ENCODE assay signal across 13 cellular contexts in genomic region chr21:36479415-36480402, GRCh38. TPM values are rescaled to one million over a fixed set of nuclear protein-coding genes. Genes with fewer than 3 reads are reported as not detected.
DNase-seq lines count a peak whose midpoint lies in the region; ATAC-seq lines count a peak whose summit lies in the region.
"Had no signal": no experiment of that assay in that cellular context is flagged by ENCODE, and none has a peak within 500 bp of the region (broad histone marks: within the 10 kb centered on the region; RNA-seq: fewer than 3 reads in every experiment).

Gene CLDN14 (minus strand): TSS chr21:36480122. CDS start chr21:36461695, 18,427 bp downstream.

- peaks cover 0 to 1% (median 0%) of the 10 kb centered on the region in 3 donors for H3K27me3 ChIP-seq in skeletal muscle tissue (ENCODE audit: control insufficient read depth in 3 of 3, insufficient read depth in 3 of 3, low read length in 3 of 3)

- in situ Hi-C loops in SK-MEL-5 (cut with HindIII; ENCODE audit: low pct_unique_long_range_greater_than_20kb, low sequenced_read_pairs) = no loop called here

- H3K9ac ChIP-seq in skeletal muscle tissue (ENCODE audit: low read depth in 1 of 3, low read length in 3 of 3) = peak within 1 kb of the TSS in 2 of 3 donors; percentile 8 to 10

- peaks cover 0 to 2% (median 0%) of the 10 kb centered on the region in 3 donors for H3K36me3 ChIP-seq in skeletal muscle tissue (ENCODE audit: control insufficient read depth in 3 of 3, insufficient read depth in 3 of 3, low read length in 3 of 3)

- DNase-seq in GM03348 (ENCODE audit: low spot score) = peak; percentile 58
- no peak for DNase-seq in SK-MEL-5 (ENCODE audit: low read depth, low spot score)
- DNase-seq in iris pigment epithelial cell (ENCODE audit: low read depth) = peak; percentile 20
- DNase-seq in glomerular visceral epithelial cell (ENCODE audit: extremely low spot score) = no peak
- DNase-seq in H4 (ENCODE audit: low spot score) = no peak
- DNase-seq: Calu3, GOT3, mucosa of descending colon, NCI-H1092, NCI-H524 treated with DMSO at 0.1 percent for 48 hours, SHP77 treated with DMSO at 0.1 percent for 48 hours had no signal

- no peak within 1 kb of the TSS for H3K4me3 ChIP-seq in skeletal muscle tissue (ENCODE audit: low read length in 3 of 3)
- H3K4me3 ChIP-seq: mucosa of descending colon had no signal

- peaks cover 0 to 9% (median 7%) of the 10 kb centered on the region in 3 donors for H3K4me1 ChIP-seq in skeletal muscle tissue (ENCODE audit: control insufficient read depth in 3 of 3, insufficient read depth in 3 of 3, low read length in 3 of 3)

- ATAC-seq in HG03025 (IDR thresholded peaks at IDR 0.05; ENCODE audit: low FRiP score, unreplicated experiment) = no peak
- ATAC-seq: mucosa of descending colon had no signal

- no peaks in the 10 kb centered on the region for H3K9me3 ChIP-seq in skeletal muscle tissue (ENCODE audit: control insufficient read depth in 3 of 3, low read length in 3 of 3)
- H3K9me3 ChIP-seq: mucosa of descending colon had no signal

- H3K27ac ChIP-seq in skeletal muscle tissue (ENCODE audit: low read depth, low read length) = no peak within 1 kb of the TSS

RNA-seq across cellular contexts. Expression of gene CLDN14, which starts in this region (rescaled TPM):
- total RNA-seq in SK-MEL-5 (2014; rRNA removed; shearing (Covaris generic)) = 12.5 and 12.9 TPM in 2 replicates
- polyA plus RNA-seq in SK-MEL-5 (2015; cell fraction: cytosol; rRNA removed) = 15.9 and 19.0 TPM in 2 replicates
- polyA plus RNA-seq in SK-MEL-5 (2015; cell fraction: nucleus; rRNA removed) = 3.1 and 5.5 TPM in 2 replicates
- total RNA-seq in skeletal muscle tissue = 3.7 TPM
- not detected in 2 replicates for total RNA-seq in H4 (2014; rRNA removed; shearing (Covaris generic))
- total RNA-seq: Calu3 had no signal

Comparison
In these comparisons a context has a peak if more than half of its experiments do, and no peak if none do; other contexts are left out.
1. DNase-seq: peak in GM03348 (single experiment) and iris pigment epithelial cell (single experiment); none in SK-MEL-5 (single experiment), glomerular visceral epithelial cell (single experiment) and H4 (single experiment).